Comparison of ENCODE assay signal across 1 cellular context in genomic region chr2:12858786-12859185, GRCh38.
TF ChIP-seq lines count a peak whose summit lies in the region.

No MANE protein-coding gene starts in this region.

TF ChIP-seq in IMR-90, 13 proteins besides CTCF, POLR2A, EP300 and RAD21 (continued from another document):
- TF ChIP-seq ELK1 (IDR thresholded peaks at IDR 0.05; ENCODE audit: borderline replicate concordance, low read depth, low read length) = no peak
- TF ChIP-seq RFX5 (IDR thresholded peaks at IDR 0.05; ENCODE audit: low read depth, low read length) = no peak
